In genomic region chr10:84163992-84164391, GRCh38 we compare ENCODE assay signal across 29 cellular contexts. TPM values are rescaled to one million over a fixed set of nuclear protein-coding genes. Genes with fewer than 3 reads are reported as not detected.
DNase-seq lines count a peak whose midpoint lies in the region; ATAC-seq and TF ChIP-seq lines count a peak whose summit lies in the region.
"Had no signal": no experiment of that assay in that cellular context is flagged by ENCODE, and none has a peak within 500 bp of the region (broad histone marks: within the 10 kb centered on the region; RNA-seq: fewer than 3 reads in every experiment).

No MANE protein-coding gene starts in this region.

- 0 out of 2 replicates have a peak, but pooled peaks cover 3% of the 10 kb centered on the region for H3K9me2 ChIP-seq in GM23338 (ENCODE audit: insufficient read depth)

- H3K27me3 Mint-ChIP-seq in GM23338 (ENCODE audit: insufficient read depth, low read depth, poor library complexity) (peaks cover 6% of the 10 kb centered on the region), neural progenitor cell (ENCODE audit: insufficient read depth, low read depth) (no peaks in the 10 kb centered on the region)
- peaks cover 22% of the 10 kb centered on the region for H3K27me3 Mint-ChIP-seq in activated CD4-positive, alpha-beta memory T cell treated with anti-CD3 and anti-CD28 coated beads, Interleukin-2, amount 10 ng/mL, durations not matched to agents 7 days and 5 days

- peak overlapping the region; percentile 29 for H3K9ac ChIP-seq in HUES6 (ENCODE audit: low read length)
- H3K9ac ChIP-seq in colonic mucosa (ENCODE audit: low read depth in 2 of 2, low read length in 2 of 2), result peak overlapping the region in 1 of 2 donors; percentile 36
- H3K9ac ChIP-seq in neural progenitor cell, result no peak overlapping the region
- H3K9ac ChIP-seq: BLaER1 treated with 17β-estradiol and CSF1 and Interleukin-3, amounts not matched to agents 10 nM and 100 nM had no signal

- H3K36me3 ChIP-seq in GM23338 (ENCODE audit: insufficient read depth) (no peaks in the 10 kb centered on the region), HUES6 (ENCODE audit: control insufficient read depth, insufficient read depth, low read length) (no peaks in the 10 kb centered on the region), colonic mucosa (no peaks in the 10 kb centered on the region), mucosa of descending colon (ENCODE audit: low read depth) (no peaks in the 10 kb centered on the region), neural progenitor cell (no peaks in the 10 kb centered on the region)
- H3K36me3 ChIP-seq: BLaER1 treated with 17β-estradiol and CSF1 and Interleukin-3, amounts not matched to agents 10 nM and 100 nM; MG63 had no signal

- H3K27me3 ChIP-seq in GM23338 (ENCODE audit: insufficient read depth) (no peaks in the 10 kb centered on the region), HUES6 (ENCODE audit: control insufficient read depth, insufficient read depth, low read length) (no peaks in the 10 kb centered on the region), colonic mucosa (no peaks in the 10 kb centered on the region), neural progenitor cell (no peaks in the 10 kb centered on the region)
- H3K27me3 ChIP-seq: BLaER1 treated with 17β-estradiol and CSF1 and Interleukin-3, amounts not matched to agents 10 nM and 100 nM; MG63 had no signal

- peak overlapping the region; percentile 63 for H3K4me2 ChIP-seq in GM23338
- no peak overlapping the region for H3K4me2 ChIP-seq in neural progenitor cell
- H3K4me2 ChIP-seq: BLaER1 treated with 17β-estradiol and CSF1 and Interleukin-3, amounts not matched to agents 10 nM and 100 nM had no signal

- peaks cover 65% of the 10 kb centered on the region for H3K4me1 Mint-ChIP-seq in GM23338
- no peaks in the 10 kb centered on the region for H3K4me1 Mint-ChIP-seq in activated CD4-positive, alpha-beta memory T cell treated with anti-CD3 and anti-CD28 coated beads, Interleukin-2, amount 10 ng/mL, durations not matched to agents 7 days and 5 days
- no peaks in the 10 kb centered on the region for H3K4me1 Mint-ChIP-seq in neural progenitor cell

- H2AFZ ChIP-seq in GM23338 (no peak overlapping the region), neural progenitor cell (replicated peaks) (no peak overlapping the region)

- H3K9me3 Mint-ChIP-seq in GM23338 (peaks cover 18% of the 10 kb centered on the region; the same call in 2 of the 3 replicates), neural progenitor cell (peaks cover 2% of the 10 kb centered on the region)
- no peaks in the 10 kb centered on the region for H3K9me3 Mint-ChIP-seq in activated CD4-positive, alpha-beta memory T cell treated with anti-CD3 and anti-CD28 coated beads, Interleukin-2, amount 10 ng/mL, durations not matched to agents 7 days and 5 days
- H3K9me3 Mint-ChIP-seq: CD4-positive, alpha-beta memory T cell had no signal

- H3K4me3 ChIP-seq in GM23338 (no peak overlapping the region), HUES6 (ENCODE audit: low read depth, low read length) (peak overlapping the region; percentile 10; the same call in 1 of the 2 replicates), colonic mucosa (no peak overlapping the region), mucosa of descending colon (no peak overlapping the region), neural progenitor cell (no peak overlapping the region)
- H3K4me3 ChIP-seq: BLaER1 treated with 17β-estradiol and CSF1 and Interleukin-3, amounts not matched to agents 10 nM and 100 nM; GM12878; MG63; SK-N-MC had no signal

- no peaks in the 10 kb centered on the region for H3K79me2 ChIP-seq in GM23338 (replicated peaks; ENCODE audit: insufficient read depth)
- H3K79me2 ChIP-seq in neural progenitor cell (ENCODE audit: low read depth), result no peaks in the 10 kb centered on the region

- no peak for ATAC-seq in GM23338
- peak; percentile 69 for ATAC-seq in mucosa of descending colon
- no peak for ATAC-seq in HG03439 (IDR thresholded peaks at IDR 0.05; ENCODE audit: unreplicated experiment)
- ATAC-seq: GM12878, HCT116 had no signal

- no peaks in the 10 kb centered on the region; the same call in 2 of the 3 replicates for H3K36me3 Mint-ChIP-seq in GM23338 (ENCODE audit: low read depth)
- H3K36me3 Mint-ChIP-seq in activated CD4-positive, alpha-beta memory T cell treated with anti-CD3 and anti-CD28 coated beads, Interleukin-2, amount 10 ng/mL, durations not matched to agents 7 days and 5 days (ENCODE audit: low read depth), result no peaks in the 10 kb centered on the region
- H3K36me3 Mint-ChIP-seq in neural progenitor cell, result no peaks in the 10 kb centered on the region
- H3K36me3 Mint-ChIP-seq: CD4-positive, alpha-beta memory T cell had no signal

- TF ChIP-seq CTCF in GM23338 (conservative IDR thresholded peaks at IDR 0.05; ENCODE audit: low read depth in 2 of 2), result no peak
- no peak for TF ChIP-seq CTCF in colonic mucosa (IDR thresholded peaks at IDR 0.05)
- no peak for TF ChIP-seq CTCF in mucosa of descending colon (IDR thresholded peaks at IDR 0.05)
- TF ChIP-seq CTCF in neural progenitor cell (IDR thresholded peaks at IDR 0.05), result no peak

- H3K27ac Mint-ChIP-seq in GM23338 (no peak overlapping the region), neural progenitor cell (no peak overlapping the region)
- H3K27ac Mint-ChIP-seq in activated CD4-positive, alpha-beta memory T cell treated with anti-CD3 and anti-CD28 coated beads, Interleukin-2, amount 10 ng/mL, durations not matched to agents 7 days and 5 days, result no peak overlapping the region

- H3K9me3 ChIP-seq in HUES6 (ENCODE audit: control insufficient read depth, insufficient read depth, low read depth, low read length) (peaks cover 5% of the 10 kb centered on the region), colonic mucosa (no peaks in the 10 kb centered on the region), mucosa of descending colon (no peaks in the 10 kb centered on the region), neural progenitor cell (ENCODE audit: low read depth) (no peaks in the 10 kb centered on the region)
- H3K9me3 ChIP-seq: Caco-2, MG63 had no signal

- CTCF ChIA-PET in activated CD4-positive, alpha-beta memory T cell treated with anti-CD3 and anti-CD28 coated beads, Interleukin-2, amount 10 ng/mL, durations not matched to agents 7 days and 5 days (lab: Charles Lee), result interaction anchor here (2.7 kb wide), 1 partner anchor 15 kb away, joined by 11 read pairs; no protein-coding TSS in a partner anchor

- H3K27ac ChIP-seq in GM23338 (ENCODE audit: low read depth) (no peak overlapping the region), HUES6 (ENCODE audit: low read depth, low read length) (peak overlapping the region; percentile 42; the same call in 1 of the 2 replicates), colonic mucosa (peak overlapping the region; percentile 48), neural progenitor cell (no peak overlapping the region)
- H3K27ac ChIP-seq: BLaER1 treated with 17β-estradiol and CSF1 and Interleukin-3, amounts not matched to agents 10 nM and 100 nM; SK-N-MC had no signal

- H3F3A ChIP-seq in GM23338 (replicated peaks; ENCODE audit: low read depth) (no peaks in the 10 kb centered on the region), neural progenitor cell (ENCODE audit: low read depth) (no peaks in the 10 kb centered on the region)

- DNase-seq in GM23338 (ENCODE audit: low spot score), result no peak
- DNase-seq in colonic mucosa, result peak; percentile 33
- DNase-seq in mucosa of descending colon, result no peak
- DNase-seq in cerebellar cortex (ENCODE audit: low spot score), result no peak
- DNase-seq in activated CD4-positive, alpha-beta memory T cell treated with anti-CD3 and anti-CD28 coated beads, Interleukin-2, amount 10 ng/mL, durations not matched to agents 7 days and 5 days, result no peak
- DNase-seq in neural progenitor cell (ENCODE audit: low spot score), result no peak
- DNase-seq: Caco-2; CD4-positive, alpha-beta memory T cell; EL; GDM1; GOT3; IMR-90; KG1; MG63; NCI-H1105 treated with DMSO at 0.1 percent for 48 hours; NCI-H146; NCI-H1930; NCI-H2107; NCI-H524; NCI-H82; SIG-M5; SW 1271 had no signal

- intact Hi-C loops in colonic mucosa (cut with DNase I), result loop anchor here (5.0 kb wide), 1 partner anchor 38 kb away; no protein-coding TSS in a partner anchor
- intact Hi-C loops in mucosa of descending colon (cut with DNase I, micrococcal nuclease), result no loop called here

- H3K4me3 Mint-ChIP-seq in GM23338 (peak overlapping the region; percentile 28; the same call in 2 of the 3 replicates), neural progenitor cell (no peak overlapping the region)
- no peak overlapping the region for H3K4me3 Mint-ChIP-seq in activated CD4-positive, alpha-beta memory T cell treated with anti-CD3 and anti-CD28 coated beads, Interleukin-2, amount 10 ng/mL, durations not matched to agents 7 days and 5 days
- H3K4me3 Mint-ChIP-seq: CD4-positive, alpha-beta memory T cell had no signal

- H3K4me1 ChIP-seq in GM23338 (ENCODE audit: insufficient read depth) (peaks cover 52% of the 10 kb centered on the region), HUES6 (ENCODE audit: control insufficient read depth, insufficient read depth, low read length) (peaks cover 58% of the 10 kb centered on the region), colonic mucosa (no peaks in the 10 kb centered on the region), mucosa of descending colon (ENCODE audit: low read depth) (peaks cover 4% of the 10 kb centered on the region), neural progenitor cell (no peaks in the 10 kb centered on the region)
- H3K4me1 ChIP-seq: Caco-2 had no signal

- H4K20me1 ChIP-seq in GM23338 (replicated peaks; ENCODE audit: insufficient read depth), result no peaks in the 10 kb centered on the region
- H4K20me1 ChIP-seq in neural progenitor cell (ENCODE audit: low read depth), result no peaks in the 10 kb centered on the region
- H4K20me1 ChIP-seq: BLaER1 treated with 17β-estradiol and CSF1 and Interleukin-3, amounts not matched to agents 10 nM and 100 nM had no signal

- POLR2A ChIA-PET in activated CD4-positive, alpha-beta memory T cell treated with anti-CD3 and anti-CD28 coated beads, Interleukin-2, amount 10 ng/mL, durations not matched to agents 7 days and 5 days (lab: Charles Lee), result no interaction called here

RNA-seq across cellular contexts. Expression of gene GPR15LG, which starts 9.6 kb away (rescaled TPM):
- not detected in 2 replicates for total RNA-seq in GM23338 (2014; rRNA removed; shearing (Covaris generic))
- not detected in 2 replicates for polyA plus RNA-seq in GM23338 (2016; fragmentation: Nextera tagmentation; extraction: Ambion mirVana)
- 100 to 1,000 TPM; 515 to 560 TPM for total RNA-seq in colonic mucosa
- 100 to 1,000 TPM; 231 to 725 (median 467) TPM for total RNA-seq in mucosa of descending colon
- not detected for total RNA-seq in activated CD4-positive, alpha-beta memory T cell treated with anti-CD3 and anti-CD28 coated beads, Interleukin-2, amount 10 ng/mL, durations not matched to agents 7 days and 5 days
- not detected in 2 replicates for total RNA-seq in neural progenitor cell (ENCODE audit: low replicate concordance)
- total RNA-seq: Caco-2; CD4-positive, alpha-beta memory T cell; IMR-90 had no signal
- polyA plus RNA-seq: AG04450; CD4-positive, alpha-beta memory T cell; IMR-90 had no signal

RNA-seq across cellular contexts. Expression of gene GHITM, which starts 24.7 kb away (rescaled TPM):
- 105 and 106 TPM in 2 replicates for total RNA-seq in GM23338 (2014; rRNA removed; shearing (Covaris generic))
- 95.9 and 97.1 TPM in 2 replicates for polyA plus RNA-seq in GM23338 (2016; fragmentation: Nextera tagmentation; extraction: Ambion mirVana)
- total RNA-seq in colonic mucosa (100 to 1,000 TPM; 284 to 404 TPM), mucosa of descending colon (100 to 1,000 TPM; 216 to 279 (median 271) TPM), neural progenitor cell (ENCODE audit: low replicate concordance) (127 and 181 TPM in 2 replicates)
- total RNA-seq in activated CD4-positive, alpha-beta memory T cell treated with anti-CD3 and anti-CD28 coated beads, Interleukin-2, amount 10 ng/mL, durations not matched to agents 7 days and 5 days, result 100 to 1,000 TPM; 120 to 124 TPM

RNA-seq across cellular contexts. Expression of gene CDHR1, which starts 30.3 kb away (rescaled TPM):
- 6.6 and 6.7 TPM in 2 replicates for total RNA-seq in GM23338 (2014; rRNA removed; shearing (Covaris generic))
- 3.2 TPM in 2 replicates for polyA plus RNA-seq in GM23338 (2016; fragmentation: Nextera tagmentation; extraction: Ambion mirVana)
- 100 to 1,000 TPM in 1 of 2 donors, 10 to 100 TPM in 1; 99.3 to 105 TPM for total RNA-seq in colonic mucosa
- total RNA-seq in mucosa of descending colon, result 100 to 1,000 TPM in 2 of 3 donors, 10 to 100 TPM in 1; 39.6 to 169 (median 114) TPM
- under 1 TPM; 0.38 to 0.45 TPM for total RNA-seq in activated CD4-positive, alpha-beta memory T cell treated with anti-CD3 and anti-CD28 coated beads, Interleukin-2, amount 10 ng/mL, durations not matched to agents 7 days and 5 days
- total RNA-seq in neural progenitor cell (ENCODE audit: low replicate concordance), result 1.4 and 2.7 TPM in 2 replicates
- total RNA-seq: Caco-2, IMR-90 had no signal
- polyA plus RNA-seq: AG04450; CD4-positive, alpha-beta memory T cell; IMR-90 had no signal

Comparison
In these comparisons a context has a peak if more than half of its experiments do, and no peak if none do; other contexts are left out.
1. H3K27ac ChIP-seq: peak in HUES6 (single experiment) and colonic mucosa (single experiment); none in GM23338 (single experiment) and neural progenitor cell (single experiment).
2. RNA of gene GPR15LG, which starts 9.6 kb away (total RNA-seq): 515 to 560 TPM in colonic mucosa and 231 to 725 TPM in mucosa of descending colon; not detected in GM23338, not detected in activated CD4-positive, alpha-beta memory T cell treated with anti-CD3 and anti-CD28 coated beads, Interleukin-2, amount 10 ng/mL, durations not matched to agents 7 days and 5 days and not detected in neural progenitor cell; every median in the first group is over 100 times any median in the second.